In genomic region chr11:12222099-12222751, GRCh38 we compare ENCODE assay signal across 10 cellular contexts.
DNase-seq lines count a peak whose midpoint lies in the region; ATAC-seq and TF ChIP-seq lines count a peak whose summit lies in the region.
"Had no signal": no experiment of that assay in that cellular context is flagged by ENCODE, and none has a peak within 500 bp of the region (broad histone marks: within the 10 kb centered on the region; RNA-seq: fewer than 3 reads in every experiment).

No MANE protein-coding gene starts in this region.

- no peak overlapping the region for H3K27ac Mint-ChIP-seq in endodermal cell

- no peak for ATAC-seq in HG02588 (IDR thresholded peaks at IDR 0.05; ENCODE audit: unreplicated experiment)

- intact Hi-C loops in left ventricle myocardium inferior (cut with micrococcal nuclease) = no loop called here

- no peak overlapping the region for H3K4me3 ChIP-seq in left ventricle myocardium inferior
- H3K4me3 ChIP-seq in skin epidermis = no peak overlapping the region
- H3K4me3 ChIP-seq in endodermal cell (ENCODE audit: low read length) = no peak overlapping the region
- H3K4me3 ChIP-seq: tibial nerve had no signal

- no peaks in the 10 kb centered on the region for H3K9me3 Mint-ChIP-seq in endodermal cell

- no peaks in the 10 kb centered on the region for H3K36me3 Mint-ChIP-seq in endodermal cell (ENCODE audit: low read depth)

- H3K9ac ChIP-seq in endodermal cell (ENCODE audit: extremely low read depth, low read length, poor library complexity, severe bottlenecking) = no peak overlapping the region

- no peaks in the 10 kb centered on the region for H3K9me3 ChIP-seq in left ventricle myocardium inferior (replicated peaks)
- H3K9me3 ChIP-seq in endodermal cell (ENCODE audit: control insufficient read depth, low read length) = no peaks in the 10 kb centered on the region
- H3K9me3 ChIP-seq: tibial nerve had no signal

- H3K4me3 Mint-ChIP-seq in endodermal cell = no peak overlapping the region

- 89 to 94% methylated on average over 8 to 16 of the region's 16 CpGs for WGBS in endodermal cell (ENCODE audit: insufficient coverage in 1 of 2, insufficient read length in 1 of 2), 2 experiments

- no peaks in the 10 kb centered on the region for H3K27me3 Mint-ChIP-seq in endodermal cell (ENCODE audit: insufficient read depth)

- TF ChIP-seq CTCF in left ventricle myocardium inferior (IDR thresholded peaks at IDR 0.05; ENCODE audit: borderline replicate concordance) = no peak
- TF ChIP-seq CTCF in endodermal cell (conservative IDR thresholded peaks at IDR 0.05) = no peak

- H3K36me3 ChIP-seq in left ventricle myocardium inferior (peaks cover 42% of the 10 kb centered on the region), endodermal cell (ENCODE audit: control insufficient read depth, insufficient read depth, low read length) (no peaks in the 10 kb centered on the region)

- no peaks in the 10 kb centered on the region for H3K27me3 ChIP-seq in left ventricle myocardium inferior (ENCODE audit: low read depth)
- no peaks in the 10 kb centered on the region for H3K27me3 ChIP-seq in endodermal cell (ENCODE audit: control insufficient read depth, insufficient read depth, low read length, poor library complexity, severe bottlenecking)
- H3K27me3 ChIP-seq: tibial nerve had no signal

- peaks cover 66% of the 10 kb centered on the region for H3K4me1 ChIP-seq in left ventricle myocardium inferior
- peaks cover 6% of the 10 kb centered on the region for H3K4me1 ChIP-seq in endodermal cell (ENCODE audit: control insufficient read depth, insufficient read depth, low read length)

- peaks cover 10% of the 10 kb centered on the region for H3K4me1 Mint-ChIP-seq in endodermal cell

- H3K27ac ChIP-seq in angular gyrus (ENCODE audit: low read depth, low read length) = peak overlapping the region; percentile 11
- peak overlapping the region; percentile 94 for H3K27ac ChIP-seq in left ventricle myocardium inferior (replicated peaks)
- peak overlapping the region in 11 of 21 experiments; percentile 12 to 98 (median 82) for H3K27ac ChIP-seq in skin epidermis
- H3K27ac ChIP-seq in endodermal cell (ENCODE audit: low read depth, low read length) = no peak overlapping the region

- DNase-seq in HT-29 (ENCODE audit: low spot score) (peak; percentile 86), left ventricle myocardium inferior (peak; percentile 70), pons (ENCODE audit: low spot score) (no peak), endodermal cell (no peak)
- DNase-seq in activated naive CD4-positive, alpha-beta T cell treated with Interleukin-2 at 50 U/mL for 16 hours = no peak
- DNase-seq: NK-92 treated with Interleukin-12 subunit alpha and Interleukin-12 subunit beta, amount 100 ng/mL, for 24 hours had no signal

Comparison
In these comparisons a context has a peak if more than half of its experiments do, and no peak if none do; other contexts are left out.
1. DNase-seq: peak in HT-29 (single experiment) and left ventricle myocardium inferior (single experiment); none in pons (single experiment), endodermal cell (single experiment) and activated naive CD4-positive, alpha-beta T cell treated with Interleukin-2 at 50 U/mL for 16 hours (single experiment).